2 cellular contexts compared by ENCODE assay signal in the genomic region with DNA sequence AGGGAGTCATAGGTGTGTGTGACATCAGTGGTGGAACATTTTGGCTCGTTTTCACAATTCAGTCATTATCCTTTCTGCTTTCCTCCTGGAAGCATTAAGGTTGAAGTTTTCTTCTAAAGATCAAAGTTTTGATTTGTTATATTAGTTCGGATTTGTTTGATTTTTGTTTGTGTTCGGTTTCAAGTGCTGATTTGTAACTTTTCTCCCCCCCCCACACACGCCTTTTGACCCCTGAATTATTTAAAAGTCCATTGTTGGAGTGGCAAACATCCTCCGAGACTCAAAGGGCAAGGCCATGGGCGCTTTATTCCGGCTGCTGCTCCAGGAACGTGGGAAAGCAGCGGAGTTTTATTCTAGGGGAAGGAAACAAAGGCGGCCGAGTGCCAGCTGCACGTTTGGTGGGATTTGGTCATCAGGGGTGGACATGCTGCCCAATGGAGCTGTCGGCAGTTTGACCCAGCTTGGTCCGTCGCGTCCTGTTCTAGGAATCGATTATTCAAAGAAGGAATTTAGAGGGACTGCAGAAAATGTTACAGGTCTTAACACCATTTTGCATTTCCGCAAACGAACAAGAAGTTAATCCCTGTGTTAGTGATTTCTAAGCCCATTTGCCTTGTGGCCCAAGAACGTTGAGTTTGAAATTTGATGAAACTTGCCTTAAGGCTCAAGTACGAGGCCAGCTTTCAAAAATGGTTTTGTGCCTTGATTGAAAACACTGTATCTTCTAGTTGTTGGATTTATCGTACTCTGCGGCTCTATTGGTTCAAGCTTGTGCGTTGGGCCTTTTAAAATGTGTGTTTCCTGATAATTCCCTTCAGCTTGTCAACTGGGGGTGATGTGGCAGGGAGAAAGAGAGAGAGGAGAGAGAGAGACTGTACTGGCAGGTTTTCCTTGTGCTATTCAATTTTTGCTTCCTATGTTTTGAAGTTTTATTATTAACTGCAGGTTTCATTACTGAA.
TF ChIP-seq lines count a peak whose summit lies in the region.

No MANE protein-coding gene starts in this region.

TF ChIP-seq in SK-N-SH, 30 proteins besides CTCF, POLR2A, EP300 and RAD21 (continued from another document):
- TF ChIP-seq YY1 (IDR thresholded peaks at IDR 0.05; ENCODE audit: low read depth) = no peak
- TF ChIP-seq, protein P1, sequence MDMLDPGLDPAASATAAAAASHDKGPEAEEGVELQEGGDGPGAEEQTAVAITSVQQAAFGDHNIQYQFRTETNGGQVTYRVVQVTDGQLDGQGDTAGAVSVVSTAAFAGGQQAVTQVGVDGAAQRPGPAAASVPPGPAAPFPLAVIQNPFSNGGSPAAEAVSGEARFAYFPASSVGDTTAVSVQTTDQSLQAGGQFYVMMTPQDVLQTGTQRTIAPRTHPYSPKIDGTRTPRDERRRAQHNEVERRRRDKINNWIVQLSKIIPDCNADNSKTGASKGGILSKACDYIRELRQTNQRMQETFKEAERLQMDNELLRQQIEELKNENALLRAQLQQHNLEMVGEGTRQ (IDR thresholded peaks at IDR 0.05; ENCODE audit: borderline replicate concordance, low read depth, low read length) = no peak
- no peak for TF ChIP-seq TAF1 (IDR thresholded peaks at IDR 0.05; ENCODE audit: borderline replicate concordance, low read depth, low read length)
- TF ChIP-seq JUND (IDR thresholded peaks at IDR 0.05) = no peak
- no peak for TF ChIP-seq EZH2phosphoT487 (IDR thresholded peaks at IDR 0.05; ENCODE audit: borderline replicate concordance, low read depth)
- TF ChIP-seq ELF1 (IDR thresholded peaks at IDR 0.05) = no peak
- no peak for TF ChIP-seq NRF1 (IDR thresholded peaks at IDR 0.05; ENCODE audit: low read depth, low read length)
- TF ChIP-seq TCF12 (IDR thresholded peaks at IDR 0.05) = no peak
- TF ChIP-seq CHD2 (IDR thresholded peaks at IDR 0.05; ENCODE audit: low read length, partially characterized antibody) = no peak
- no peak for TF ChIP-seq RFX5 (IDR thresholded peaks at IDR 0.05; ENCODE audit: low read length)
- TF ChIP-seq NFIC (IDR thresholded peaks at IDR 0.05; ENCODE audit: borderline replicate concordance) = no peak
- TF ChIP-seq, protein P2, sequence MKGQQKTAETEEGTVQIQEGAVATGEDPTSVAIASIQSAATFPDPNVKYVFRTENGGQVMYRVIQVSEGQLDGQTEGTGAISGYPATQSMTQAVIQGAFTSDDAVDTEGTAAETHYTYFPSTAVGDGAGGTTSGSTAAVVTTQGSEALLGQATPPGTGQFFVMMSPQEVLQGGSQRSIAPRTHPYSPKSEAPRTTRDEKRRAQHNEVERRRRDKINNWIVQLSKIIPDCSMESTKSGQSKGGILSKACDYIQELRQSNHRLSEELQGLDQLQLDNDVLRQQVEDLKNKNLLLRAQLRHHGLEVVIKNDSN (IDR thresholded peaks at IDR 0.05; ENCODE audit: borderline replicate concordance, low read depth) = no peak
- TF ChIP-seq, protein P3, sequence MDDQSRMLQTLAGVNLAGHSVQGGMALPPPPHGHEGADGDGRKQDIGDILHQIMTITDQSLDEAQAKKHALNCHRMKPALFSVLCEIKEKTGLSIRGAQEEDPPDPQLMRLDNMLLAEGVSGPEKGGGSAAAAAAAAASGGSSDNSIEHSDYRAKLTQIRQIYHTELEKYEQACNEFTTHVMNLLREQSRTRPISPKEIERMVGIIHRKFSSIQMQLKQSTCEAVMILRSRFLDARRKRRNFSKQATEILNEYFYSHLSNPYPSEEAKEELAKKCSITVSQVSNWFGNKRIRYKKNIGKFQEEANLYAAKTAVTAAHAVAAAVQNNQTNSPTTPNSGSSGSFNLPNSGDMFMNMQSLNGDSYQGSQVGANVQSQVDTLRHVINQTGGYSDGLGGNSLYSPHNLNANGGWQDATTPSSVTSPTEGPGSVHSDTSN (IDR thresholded peaks at IDR 0.05) = no peak
- no peak for TF ChIP-seq FOXM1 (IDR thresholded peaks at IDR 0.05; ENCODE audit: low read depth)
- TF ChIP-seq GABPA (IDR thresholded peaks at IDR 0.05; ENCODE audit: low read depth) = no peak

TF ChIP-seq in SK-N-SH treated with all-trans-retinoic acid at 6 μM for 48 hours, 23 proteins besides CTCF, POLR2A, EP300 and RAD21 (continued from another document):
- TF ChIP-seq, protein P4, sequence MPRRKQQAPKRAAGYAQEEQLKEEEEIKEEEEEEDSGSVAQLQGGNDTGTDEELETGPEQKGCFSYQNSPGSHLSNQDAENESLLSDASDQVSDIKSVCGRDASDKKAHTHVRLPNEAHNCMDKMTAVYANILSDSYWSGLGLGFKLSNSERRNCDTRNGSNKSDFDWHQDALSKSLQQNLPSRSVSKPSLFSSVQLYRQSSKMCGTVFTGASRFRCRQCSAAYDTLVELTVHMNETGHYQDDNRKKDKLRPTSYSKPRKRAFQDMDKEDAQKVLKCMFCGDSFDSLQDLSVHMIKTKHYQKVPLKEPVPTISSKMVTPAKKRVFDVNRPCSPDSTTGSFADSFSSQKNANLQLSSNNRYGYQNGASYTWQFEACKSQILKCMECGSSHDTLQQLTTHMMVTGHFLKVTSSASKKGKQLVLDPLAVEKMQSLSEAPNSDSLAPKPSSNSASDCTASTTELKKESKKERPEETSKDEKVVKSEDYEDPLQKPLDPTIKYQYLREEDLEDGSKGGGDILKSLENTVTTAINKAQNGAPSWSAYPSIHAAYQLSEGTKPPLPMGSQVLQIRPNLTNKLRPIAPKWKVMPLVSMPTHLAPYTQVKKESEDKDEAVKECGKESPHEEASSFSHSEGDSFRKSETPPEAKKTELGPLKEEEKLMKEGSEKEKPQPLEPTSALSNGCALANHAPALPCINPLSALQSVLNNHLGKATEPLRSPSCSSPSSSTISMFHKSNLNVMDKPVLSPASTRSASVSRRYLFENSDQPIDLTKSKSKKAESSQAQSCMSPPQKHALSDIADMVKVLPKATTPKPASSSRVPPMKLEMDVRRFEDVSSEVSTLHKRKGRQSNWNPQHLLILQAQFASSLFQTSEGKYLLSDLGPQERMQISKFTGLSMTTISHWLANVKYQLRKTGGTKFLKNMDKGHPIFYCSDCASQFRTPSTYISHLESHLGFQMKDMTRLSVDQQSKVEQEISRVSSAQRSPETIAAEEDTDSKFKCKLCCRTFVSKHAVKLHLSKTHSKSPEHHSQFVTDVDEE (CRISPR knock-in tag; IDR thresholded peaks at IDR 0.05) = no peak
